In genomic region chr10:124748953-124749645, GRCh38 we compare ENCODE assay signal across 19 cellular contexts. TPM values are rescaled to one million over a fixed set of nuclear protein-coding genes. Genes with fewer than 3 reads are reported as not detected.
A peak's percentile ranks its signal among the peaks of the same experiment; 100 is the strongest.
DNase-seq lines count a peak whose midpoint lies in the region; ATAC-seq, FAIRE-seq and TF ChIP-seq lines count a peak whose summit lies in the region.
"Had no signal": no experiment of that assay in that cellular context is flagged by ENCODE, and none has a peak within 500 bp of the region (broad histone marks: within the 10 kb centered on the region; RNA-seq: fewer than 3 reads in every experiment).

No MANE protein-coding gene starts in this region.

- no peak for ATAC-seq in HG03039 (IDR thresholded peaks at IDR 0.05; ENCODE audit: unreplicated experiment)
- ATAC-seq in GM21825 (IDR thresholded peaks at IDR 0.05; ENCODE audit: unreplicated experiment): no peak
- ATAC-seq: sciatic nerve had no signal

- no peaks in the 10 kb centered on the region for H3K79me2 ChIP-seq in OCI-LY3 (ENCODE audit: low read length)

- H3K36me3 ChIP-seq in OCI-LY3 (replicated peaks; ENCODE audit: low read depth, low read length): peaks cover 4% of the 10 kb centered on the region
- H3K36me3 ChIP-seq in mesenchymal stem cell (ENCODE audit: control insufficient read depth in 1 of 2, insufficient read depth in 2 of 2, low read depth in 1 of 2, low read length in 2 of 2): peaks cover 2 to 34% of the 10 kb centered on the region in 2 experiments
- peaks cover 12% of the 10 kb centered on the region for H3K36me3 ChIP-seq in WERI-Rb-1
- H3K36me3 ChIP-seq: breast epithelium, thyroid gland had no signal

- H3K4me1 ChIP-seq in OCI-LY3 (ENCODE audit: low read length) (peaks cover 14% of the 10 kb centered on the region), mesenchymal stem cell (ENCODE audit: control insufficient read depth, insufficient read depth, low read depth, low read length) (no peaks in the 10 kb centered on the region)

- H3K4ac ChIP-seq in mesenchymal stem cell (ENCODE audit: low read depth in 1 of 2, low read length in 2 of 2): no peak overlapping the region

- peak; percentile 91 for FAIRE-seq in GM19239 (lab: Jason Lieb, UNC)

- no peak overlapping the region for H3K23ac ChIP-seq in mesenchymal stem cell (ENCODE audit: low read length in 2 of 2)

- no peaks in the 10 kb centered on the region for H4K20me1 ChIP-seq in OCI-LY3 (ENCODE audit: insufficient read depth, low read length)
- H4K20me1 ChIP-seq: BLaER1 had no signal

- H3K9me3 ChIP-seq in OCI-LY3 (ENCODE audit: insufficient read depth, low read length) (no peaks in the 10 kb centered on the region), mesenchymal stem cell (ENCODE audit: control insufficient read depth, low read length) (no peaks in the 10 kb centered on the region), WERI-Rb-1 (ENCODE audit: severe bottlenecking) (no peaks in the 10 kb centered on the region)
- H3K9me3 ChIP-seq: BLaER1, breast epithelium, thyroid gland had no signal

- H2BK5ac ChIP-seq in mesenchymal stem cell (ENCODE audit: low read depth, low read length, poor library complexity, severe bottlenecking): no peak overlapping the region

- no peak overlapping the region for H4K8ac ChIP-seq in mesenchymal stem cell (ENCODE audit: low read length)

- H3K18ac ChIP-seq in mesenchymal stem cell (ENCODE audit: low read depth in 1 of 2, low read length in 2 of 2): no peak overlapping the region

- TF ChIP-seq CTCF in GM10266 (IDR thresholded peaks at IDR 0.05; ENCODE audit: control insufficient read depth, insufficient read depth, low read depth, missing control alignments): no peak
- TF ChIP-seq CTCF in OCI-LY3 (IDR thresholded peaks at IDR 0.05; ENCODE audit: low read depth, low read length): no peak
- TF ChIP-seq CTCF in WERI-Rb-1 (IDR thresholded peaks at IDR 0.05; ENCODE audit: low read depth, low read length): no peak

- H3K79me1 ChIP-seq in mesenchymal stem cell (replicated peaks; ENCODE audit: low read length, poor library complexity, severe bottlenecking): peaks cover 8% of the 10 kb centered on the region

- no peak overlapping the region for H2BK12ac ChIP-seq in mesenchymal stem cell (ENCODE audit: low read length in 2 of 2)

- no peak overlapping the region for H3K14ac ChIP-seq in mesenchymal stem cell (ENCODE audit: low read length in 2 of 2)

- no peak overlapping the region for H4K91ac ChIP-seq in mesenchymal stem cell (ENCODE audit: low read length)

- no peak overlapping the region for H2BK15ac ChIP-seq in mesenchymal stem cell (ENCODE audit: low read depth, poor library complexity, severe bottlenecking)

- DNase-seq in GM10266 (ENCODE audit: extremely low spot score) (peak; percentile 51), GM19239 (ENCODE audit: insufficient read length, low spot score) (no peak), mesenchymal stem cell (no peak), WERI-Rb-1 (no peak)
- DNase-seq: activated CD4-positive, alpha-beta T cell treated with anti-CD3 and anti-CD28 coated beads, Interleukin-2, amount 50 U/mL, for 1 hour; activated gamma-delta T cell; dorsolateral prefrontal cortex; head of caudate nucleus; NCI-H1417 treated with DMSO at 0.1 percent for 48 hours; Right ventricle myocardium superior; stimulated activated CD4-positive, alpha-beta T cell treated with anti-CD3 and anti-CD28 coated beads, Interleukin-2, amount 100 ng/mL, for 24 hours; T-helper 9 cell had no signal

- H3K4me3 ChIP-seq in OCI-LY3 (ENCODE audit: low read length): no peak overlapping the region
- no peak overlapping the region for H3K4me3 ChIP-seq in mesenchymal stem cell (ENCODE audit: insufficient read depth in 1 of 2, low read depth in 1 of 2, low read length in 2 of 2)
- H3K4me3 ChIP-seq in WERI-Rb-1 (ENCODE audit: low read depth, low read length): no peak overlapping the region
- H3K4me3 ChIP-seq: BLaER1, breast epithelium, dorsolateral prefrontal cortex, thyroid gland had no signal

- no peaks in the 10 kb centered on the region for H3K27me3 ChIP-seq in OCI-LY3 (ENCODE audit: low read depth, low read length)
- H3K27me3 ChIP-seq in mesenchymal stem cell (ENCODE audit: control insufficient read depth in 1 of 2, insufficient read depth in 1 of 2, low read length in 2 of 2): no peaks in the 10 kb centered on the region
- no peaks in the 10 kb centered on the region for H3K27me3 ChIP-seq in WERI-Rb-1 (ENCODE audit: insufficient read depth, low read depth, severe bottlenecking)
- H3K27me3 ChIP-seq: BLaER1, breast epithelium, dorsolateral prefrontal cortex, thyroid gland had no signal

- H2AFZ ChIP-seq in OCI-LY3 (ENCODE audit: low read depth, low read length): no peak overlapping the region
- no peak overlapping the region for H2AFZ ChIP-seq in mesenchymal stem cell (ENCODE audit: low read depth, low read length)

- 100% methylated on average over 1 of the region's 4 CpGs for WGBS in mesenchymal stem cell

- H3K9ac ChIP-seq in OCI-LY3 (ENCODE audit: low read length) (no peak overlapping the region), mesenchymal stem cell (ENCODE audit: low read length) (peak overlapping the region; percentile 1)
- H3K9ac ChIP-seq: BLaER1 had no signal

- H2BK120ac ChIP-seq in mesenchymal stem cell (ENCODE audit: low read depth, low read length): no peak overlapping the region

- H2AK5ac ChIP-seq in mesenchymal stem cell (ENCODE audit: low read length, severe bottlenecking): no peak overlapping the region

- peak overlapping the region; percentile 16; the same call in 1 of the 2 replicates for H3K27ac ChIP-seq in OCI-LY3 (ENCODE audit: low read length)
- H3K27ac ChIP-seq in mesenchymal stem cell (ENCODE audit: low read length, poor library complexity, severe bottlenecking): no peak overlapping the region
- no peak overlapping the region for H3K27ac ChIP-seq in WERI-Rb-1
- H3K27ac ChIP-seq: BLaER1, breast epithelium had no signal

- H3K4me2 ChIP-seq in OCI-LY3 (ENCODE audit: low read length): peak overlapping the region; percentile 42
- H3K4me2 ChIP-seq in mesenchymal stem cell (ENCODE audit: low read length, poor library complexity, severe bottlenecking): no peak overlapping the region
- H3K4me2 ChIP-seq: BLaER1 had no signal

RNA-seq across cellular contexts. Expression of gene FAM53B, which starts 4.9 kb away (rescaled TPM):
- polyA plus RNA-seq in mesenchymal stem cell (2013, experiment 1 of 2): 8.0 TPM
- polyA plus RNA-seq in mesenchymal stem cell (2013, experiment 2 of 2): 7.7 TPM

RNA-seq across cellular contexts. Expression of gene EEF1AKMT2, which starts 42.6 kb away (rescaled TPM):
- polyA plus RNA-seq in mesenchymal stem cell (2013, experiment 1 of 2): 9.7 TPM
- polyA plus RNA-seq in mesenchymal stem cell (2013, experiment 2 of 2): 10.9 TPM

RNA-seq across cellular contexts. Expression of gene ABRAXAS2, which starts 52.5 kb away (rescaled TPM):
- 15.6 TPM for polyA plus RNA-seq in mesenchymal stem cell (2013, experiment 1 of 2)
- polyA plus RNA-seq in mesenchymal stem cell (2013, experiment 2 of 2): 15.1 TPM
